Comparison of ENCODE assay signal across 8 cellular contexts in the genomic region with DNA sequence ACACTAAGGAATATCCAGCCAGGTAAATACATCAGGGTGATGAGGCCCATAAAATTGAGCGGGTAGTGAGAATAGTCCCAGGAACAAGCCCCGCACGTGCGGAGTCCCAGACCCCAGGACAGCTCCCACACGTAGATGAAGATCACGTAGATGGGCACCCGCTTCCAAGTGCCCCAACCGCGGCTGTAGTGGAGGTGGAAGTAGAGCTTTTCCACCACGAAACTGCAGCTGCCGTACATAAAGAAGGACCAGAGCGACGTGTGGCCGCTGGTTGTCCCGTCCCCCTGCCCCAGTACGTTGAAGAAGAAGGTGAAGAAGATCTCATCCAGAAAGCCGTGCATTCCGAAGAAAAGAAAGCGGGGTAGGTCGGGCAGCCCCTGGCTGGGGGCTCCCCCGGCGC. TPM values are rescaled to one million over a fixed set of nuclear protein-coding genes. Genes with fewer than 3 reads are reported as not detected.
DNase-seq lines count a peak whose midpoint lies in the region; FAIRE-seq and TF ChIP-seq lines count a peak whose summit lies in the region.

No MANE protein-coding gene starts in this region.

- peaks cover 1% of the 10 kb centered on the region for H3K9me3 Mint-ChIP-seq in astrocyte (ENCODE audit: unreplicated experiment)

- peak overlapping the region; percentile 35 for H3K27ac Mint-ChIP-seq in astrocyte (ENCODE audit: unreplicated experiment)

- TF ChIP-seq CTCF in astrocyte (IDR thresholded peaks at IDR 0.05; ENCODE audit: insufficient read depth, low read depth, low read length): no peak

- H2AFZ ChIP-seq in astrocyte (ENCODE audit: low read depth, low read length): no peak overlapping the region

- peaks cover 3% of the 10 kb centered on the region for H3K4me1 Mint-ChIP-seq in astrocyte (ENCODE audit: low read depth, unreplicated experiment)

- DNase-seq in stimulated activated CD4-positive, alpha-beta T cell treated with anti-CD3 and anti-CD28 coated beads, Interleukin-15, amount 100 ng/mL, for 24 hours: peak; percentile 2
- no peak for DNase-seq in stimulated activated CD4-positive, alpha-beta T cell treated with anti-CD3 and anti-CD28 coated beads, Interleukin-4, amount 100 ng/mL, for 1 hour
- DNase-seq in astrocyte (ENCODE audit: low read depth): no peak
- no peak for DNase-seq in NCI-H2227 (lab: John Stamatoyannopoulos, UW; ENCODE audit: unreplicated experiment)
- no peak for DNase-seq in ecto neural progenitor cell (ENCODE audit: low spot score)
- no peak for DNase-seq in GM12892 (ENCODE audit: insufficient read length)
- DNase-seq in pons (ENCODE audit: low spot score): no peak

- FAIRE-seq in astrocyte (lab: Jason Lieb, UNC) (no peak), GM12892 (lab: Jason Lieb, UNC) (no peak)

- H3K36me3 Mint-ChIP-seq in astrocyte (ENCODE audit: low read depth, unreplicated experiment): no peaks in the 10 kb centered on the region

- TF ChIP-seq POLR2A in GM12892 (IDR thresholded peaks at IDR 0.05; ENCODE audit: low read depth, low read length): no peak

- 0 to 5% methylated on average over 17 to 21 of the region's 22 CpGs for WGBS in mesodermal cell (ENCODE audit: insufficient coverage in 2 of 2), 2 experiments

- no peaks in the 10 kb centered on the region for H3K79me2 ChIP-seq in astrocyte (ENCODE audit: insufficient read depth, low read length)

- peak overlapping the region; percentile 88 for H3K4me2 ChIP-seq in astrocyte (ENCODE audit: low read length)

- H3K4me3 ChIP-seq in astrocyte (ENCODE audit: insufficient read depth, low read depth, low read length) (no peak overlapping the region), mesodermal cell (ENCODE audit: extremely low read depth, insufficient read depth, low read length, poor library complexity, severe bottlenecking) (peak overlapping the region; percentile 57)

- H3K27ac ChIP-seq in astrocyte (ENCODE audit: low read depth, low read length) (no peak overlapping the region), mesodermal cell (ENCODE audit: low read depth, low read length, severe bottlenecking) (no peak overlapping the region)

- no peaks in the 10 kb centered on the region for H3K9me3 ChIP-seq in astrocyte (ENCODE audit: insufficient read depth, low read depth, low read length)
- H3K9me3 ChIP-seq in mesodermal cell (ENCODE audit: control insufficient read depth, low read length): no peaks in the 10 kb centered on the region

- H3K27me3 ChIP-seq in astrocyte (ENCODE audit: insufficient read depth, low read length): peaks cover 35% of the 10 kb centered on the region

- H4K20me1 ChIP-seq in astrocyte (ENCODE audit: insufficient read depth, low read length): no peaks in the 10 kb centered on the region

- peak overlapping the region; percentile 85 for H3K4me3 Mint-ChIP-seq in astrocyte (ENCODE audit: unreplicated experiment)

- H3K4me1 ChIP-seq in astrocyte (ENCODE audit: insufficient read depth, low read length): peaks cover 7% of the 10 kb centered on the region
- peaks cover 4% of the 10 kb centered on the region for H3K4me1 ChIP-seq in mesodermal cell (ENCODE audit: control insufficient read depth, insufficient read depth, low read length, poor library complexity, severe bottlenecking)

- H3K9ac ChIP-seq in astrocyte (ENCODE audit: low read length): no peak overlapping the region

- peaks cover 36% of the 10 kb centered on the region for H3K27me3 Mint-ChIP-seq in astrocyte (ENCODE audit: low read depth, unreplicated experiment)

- H3K36me3 ChIP-seq in astrocyte (ENCODE audit: insufficient read depth, low read length) (no peaks in the 10 kb centered on the region), mesodermal cell (ENCODE audit: control insufficient read depth, insufficient read depth, low read length) (no peaks in the 10 kb centered on the region)

RNA-seq across cellular contexts. Expression of gene TMEM229A, which starts 0.9 kb away (rescaled TPM):
- 0.09 TPM in 1 of 2 replicates, not detected in the other for total RNA-seq in astrocyte
- 5.9 TPM for polyA plus RNA-seq in mesodermal cell (2013, experiment 1 of 2)
- polyA plus RNA-seq in mesodermal cell (2013, experiment 2 of 2): 5.2 TPM
- polyA plus RNA-seq in GM12892 (2012; ENCODE audit: missing spikeins): not detected
